8 cellular contexts compared by ENCODE assay signal in the genomic region with DNA sequence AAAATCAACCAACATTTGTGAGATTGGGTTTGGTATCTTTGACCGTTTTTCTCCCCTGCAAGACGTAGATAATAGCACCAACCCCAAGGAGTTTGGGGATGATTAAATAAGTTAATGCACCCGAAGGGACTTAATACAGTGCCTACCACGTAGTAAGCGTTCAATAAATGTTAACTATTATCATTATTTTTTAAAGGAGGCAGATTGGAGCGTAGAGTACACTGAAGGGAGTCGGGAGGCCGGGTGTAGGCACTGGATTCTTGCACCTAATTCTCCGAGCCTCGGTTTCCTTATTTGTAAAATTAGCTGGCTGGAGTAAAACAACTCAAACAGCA. TPM values are rescaled to one million over a fixed set of nuclear protein-coding genes. Genes with fewer than 3 reads are reported as not detected.
DNase-seq lines count a peak whose midpoint lies in the region; ATAC-seq and TF ChIP-seq lines count a peak whose summit lies in the region.

No MANE protein-coding gene starts in this region.

- H3K79me2 ChIP-seq in smooth muscle cell (ENCODE audit: low read depth): peaks cover 52% of the 10 kb centered on the region

- H3K27me3 ChIP-seq in H7 (ENCODE audit: control insufficient read depth, insufficient read depth, low read length): no peaks in the 10 kb centered on the region
- no peaks in the 10 kb centered on the region for H3K27me3 ChIP-seq in WERI-Rb-1 (ENCODE audit: insufficient read depth, low read depth, severe bottlenecking)
- H3K27me3 ChIP-seq in heart right ventricle: no peaks in the 10 kb centered on the region
- no peaks in the 10 kb centered on the region for H3K27me3 ChIP-seq in smooth muscle cell (ENCODE audit: low read depth)

- peaks cover 40% of the 10 kb centered on the region for H4K20me1 ChIP-seq in smooth muscle cell (ENCODE audit: low read depth)

- intact Hi-C loops in heart right ventricle (cut with DNase I): loop anchor here in 9 of 10 donors (2.0 to 10.0 kb wide), 6 partner anchors 42 to 117 kb away; a partner anchor contains a TSS

- TF ChIP-seq CTCF in WERI-Rb-1 (IDR thresholded peaks at IDR 0.05; ENCODE audit: low read depth, low read length) (no peak), heart right ventricle (IDR thresholded peaks at IDR 0.05) (no peak), smooth muscle cell (IDR thresholded peaks at IDR 0.05; ENCODE audit: borderline replicate concordance, insufficient read depth, poor library complexity, severe bottlenecking) (no peak)

- in situ Hi-C loops in ACHN (cut with HindIII; ENCODE audit: low pct_ligation_motif_present, low pct_unique_long_range_greater_than_20kb, low sequenced_read_pairs) (no loop called here), KBM-7 (cut with MboI; ENCODE audit: low pct_unique_long_range_greater_than_20kb, low sequenced_read_pairs) (no loop called here)

- peak overlapping the region; percentile 98 for H2AFZ ChIP-seq in smooth muscle cell (ENCODE audit: low read depth)

- no peak for DNase-seq in H7
- no peak for DNase-seq in WERI-Rb-1
- no peak for DNase-seq in heart right ventricle
- no peak for DNase-seq in smooth muscle cell (lab: John Stamatoyannopoulos, UW; ENCODE audit: unreplicated experiment)
- DNase-seq in SHP77 treated with DMSO at 0.1 percent for 48 hours (lab: John Stamatoyannopoulos, UW): no peak
- DNase-seq in HUDEP-2 (lab: John Stamatoyannopoulos, UW; ENCODE audit: unreplicated experiment in 76 of 76): no peak
- DNase-seq in ACHN: no peak
- DNase-seq in KBM-7: no peak

- H3K4me3 ChIP-seq in H7 (ENCODE audit: insufficient read depth, low read depth, low read length) (peak overlapping the region; percentile 95), WERI-Rb-1 (ENCODE audit: low read depth, low read length) (peak overlapping the region; percentile 71), heart right ventricle (peak overlapping the region; percentile 74 to 98 (median 86)), smooth muscle cell (peak overlapping the region; percentile 76)

- H3F3A ChIP-seq in smooth muscle cell (ENCODE audit: low read depth): peaks cover 9% of the 10 kb centered on the region

- 14 to 15% methylated on average over 10 of the region's 10 CpGs for WGBS in heart right ventricle, 2 donors
- WGBS in smooth muscle cell (ENCODE audit: low lambda C conversion rate): 39% methylated on average over 10 of the region's 10 CpGs

- H3K9me3 ChIP-seq in WERI-Rb-1 (ENCODE audit: severe bottlenecking) (no peaks in the 10 kb centered on the region), heart right ventricle (no peaks in the 10 kb centered on the region), smooth muscle cell (replicated peaks; ENCODE audit: low read depth) (no peaks in the 10 kb centered on the region)

- no peaks in the 10 kb centered on the region for H3K36me3 ChIP-seq in H7 (replicated peaks; ENCODE audit: control insufficient read depth, insufficient read depth, low read length)
- H3K36me3 ChIP-seq in WERI-Rb-1: peaks cover 3% of the 10 kb centered on the region
- H3K36me3 ChIP-seq in heart right ventricle: no peaks in the 10 kb centered on the region
- H3K36me3 ChIP-seq in smooth muscle cell (ENCODE audit: low read depth): no peaks in the 10 kb centered on the region

- peak overlapping the region; percentile 98 for H3K9ac ChIP-seq in smooth muscle cell (ENCODE audit: low read depth)

- ATAC-seq in heart right ventricle: peak in 5 of 8 donors; percentile 1 to 34 (median 15)

- peak overlapping the region; percentile 94 for H3K4me2 ChIP-seq in smooth muscle cell

- peak overlapping the region; percentile 95 for H3K27ac ChIP-seq in WERI-Rb-1
- H3K27ac ChIP-seq in heart right ventricle: peak overlapping the region; percentile 81 to 98 (median 92)
- peak overlapping the region; percentile 98 for H3K27ac ChIP-seq in smooth muscle cell (ENCODE audit: low read depth)

- H3K4me1 ChIP-seq in heart right ventricle (peaks cover 3 to 45% (median 38%) of the 10 kb centered on the region in 9 donors), smooth muscle cell (ENCODE audit: low read depth) (peaks cover 60% of the 10 kb centered on the region)

RNA-seq across cellular contexts. Expression of a gene that starts 0.4 kb away (rescaled TPM):
- 21.8 and 26.3 TPM in 2 replicates for total RNA-seq in H7 (2014; rRNA removed; shearing (Covaris generic))
- total RNA-seq in heart right ventricle (10 to 100 TPM; 18.2 to 26.0 (median 20.0) TPM), smooth muscle cell (90.2 and 169 TPM in 2 replicates)
- polyA plus RNA-seq in heart right ventricle (1 to 10 TPM; 2.9 to 3.5 TPM), smooth muscle cell (21.6 and 23.8 TPM in 2 replicates)
